In genomic region chr18:9612215-9612830, GRCh38 we compare ENCODE assay signal across 8 cellular contexts. TPM values are rescaled to one million over a fixed set of nuclear protein-coding genes. Genes with fewer than 3 reads are reported as not detected.
DNase-seq lines count a peak whose midpoint lies in the region; ATAC-seq, FAIRE-seq and TF ChIP-seq lines count a peak whose summit lies in the region.

No MANE protein-coding gene starts in this region.

- intact Hi-C loops in MCF 10A (cut with micrococcal nuclease), result loop anchor here (1.0 to 10.0 kb wide), 6 partner anchors 37 to 302 kb away; partner anchors contain the start of gene VAPA

- H3K4me1 Mint-ChIP-seq in MCF 10A (ENCODE audit: insufficient read depth, unreplicated experiment), result peaks cover 42% of the 10 kb centered on the region

- H3K9me3 Mint-ChIP-seq in MCF 10A (ENCODE audit: unreplicated experiment), result no peaks in the 10 kb centered on the region

- TF ChIP-seq CTCF in MCF 10A (IDR thresholded peaks at IDR 0.05; ENCODE audit: unreplicated experiment), result peak; percentile 73

- H3K4me3 Mint-ChIP-seq in MCF 10A (ENCODE audit: unreplicated experiment), result peak overlapping the region; percentile 97

- BruUV-seq in MCF 10A (replicated peaks; lab: Mats Ljungman, UMichigan), result no TSS peak

- peak; percentile 43 for ATAC-seq in GM21576 (IDR thresholded peaks at IDR 0.05; ENCODE audit: unreplicated experiment)
- peak; percentile 83 for ATAC-seq in SK-N-SH treated with all-trans-retinoic acid at 6 μM for 48 hours
- ATAC-seq in GM19351 (IDR thresholded peaks at IDR 0.05; ENCODE audit: unreplicated experiment), result no peak

- peaks cover 31% of the 10 kb centered on the region for H3K36me3 Mint-ChIP-seq in MCF 10A (ENCODE audit: insufficient read depth, unreplicated experiment)

- CTCF ChIA-PET in MCF 10A (lab: Yijun Ruan, JAX), result interaction anchor here (0.6 to 3.0 kb wide), 16 partner anchors 8 to 338 kb away, joined by 3 to 20 read pairs (median 4); no protein-coding TSS in a partner anchor

- peak; percentile 55 for FAIRE-seq in islet of Langerhans (lab: Jason Lieb, UNC)

- POLR2A ChIA-PET in MCF 10A (lab: Yijun Ruan, JAX), result interaction anchor here (0.5 to 3.4 kb wide), 26 partner anchors 10 to 341 kb away, joined by 3 to 53 read pairs (median 4); partner anchors contain the start of gene VAPA

- H3K27ac Mint-ChIP-seq in MCF 10A (ENCODE audit: low read depth, unreplicated experiment), result peak overlapping the region; percentile 96

- H3K27me3 Mint-ChIP-seq in MCF 10A (ENCODE audit: insufficient read depth, unreplicated experiment), result no peaks in the 10 kb centered on the region

- DNase-seq in D341Med (ENCODE audit: low spot score) (peak; percentile 71), NAMALWA (ENCODE audit: low spot score) (peak; percentile 74), MCF 10A (ENCODE audit: unreplicated experiment) (peak; percentile 78)
- peak; percentile 18 for DNase-seq in stimulated activated CD4-positive, alpha-beta T cell treated with anti-CD3 and anti-CD28 coated beads, Interleukin-1b, Interleukin-23, amount 100 ng/mL, for 48 hours

TF ChIP-seq in SK-N-SH treated with all-trans-retinoic acid at 6 μM for 48 hours, 23 proteins besides CTCF, POLR2A, EP300 and RAD21:
- TF ChIP-seq ZFP30 (CRISPR knock-in tag; IDR thresholded peaks at IDR 0.05) (0 out of 2 replicates have a peak, but pooled peaks have one; percentile 5), ZFP3 (CRISPR knock-in tag; IDR thresholded peaks at IDR 0.05) (no peak), POU6F1 (CRISPR knock-in tag; IDR thresholded peaks at IDR 0.05; ENCODE audit: borderline replicate concordance, low read depth) (no peak)

RNA-seq across cellular contexts. Expression of gene PPP4R1, which starts 2.0 kb away (rescaled TPM):
- 88.0 and 109 TPM in 2 replicates for total RNA-seq in MCF 10A (2022)

Comparison
In these comparisons a context has a peak if more than half of its experiments do, and no peak if none do; other contexts are left out.
1. DNase-seq: peak in every context shown above with its lines; median percentile 78 in MCF 10A; 74 in NAMALWA; 71 in D341Med; 18 in stimulated activated CD4-positive, alpha-beta T cell treated with anti-CD3 and anti-CD28 coated beads, Interleukin-1b, Interleukin-23, amount 100 ng/mL, for 48 hours.